ENCODE assay signal across 10 cellular contexts in genomic region chr12:108307006-108307405, GRCh38. TPM values are rescaled to one million over a fixed set of nuclear protein-coding genes. Genes with fewer than 3 reads are reported as not detected.
DNase-seq lines count a peak whose midpoint lies in the region; ATAC-seq and TF ChIP-seq lines count a peak whose summit lies in the region.
"Had no signal": no experiment of that assay in that cellular context is flagged by ENCODE, and none has a peak within 500 bp of the region (broad histone marks: within the 10 kb centered on the region; RNA-seq: fewer than 3 reads in every experiment).

No MANE protein-coding gene starts in this region.

- ATAC-seq in mucosa of descending colon (peak; percentile 21), HG03135 (IDR thresholded peaks at IDR 0.05; ENCODE audit: unreplicated experiment) (no peak)

- H3K9me3 ChIP-seq in mucosa of descending colon, result no peaks in the 10 kb centered on the region

- peak; percentile 89 for DNase-seq in ACHN
- peak; percentile 88 for DNase-seq in HCEC 1CT
- peak; percentile 59 for DNase-seq in astrocyte of the spinal cord (ENCODE audit: low read depth, low spot score)
- no peak for DNase-seq in mucosa of descending colon
- no peak for DNase-seq in GM19238 (ENCODE audit: insufficient read length, low spot score)
- DNase-seq in stimulated activated naive CD4-positive, alpha-beta T cell (lab: John Stamatoyannopoulos, UW), result no peak
- DNase-seq in effector CD4-positive, alpha-beta T cell, result no peak
- DNase-seq: CD4-positive, alpha-beta T cell; NCI-H1417 had no signal

- no peaks in the 10 kb centered on the region for H3K36me3 ChIP-seq in mucosa of descending colon (ENCODE audit: low read depth)

- H3K4me3 ChIP-seq in astrocyte of the spinal cord (ENCODE audit: low read depth, low read length) (no peak overlapping the region), mucosa of descending colon (no peak overlapping the region)

- TF ChIP-seq CTCF in astrocyte of the spinal cord (IDR thresholded peaks at IDR 0.05; ENCODE audit: low read depth, low read length), result no peak
- no peak for TF ChIP-seq CTCF in mucosa of descending colon (IDR thresholded peaks at IDR 0.05)

- in situ Hi-C loops in ACHN (cut with HindIII; ENCODE audit: low pct_ligation_motif_present, low pct_unique_long_range_greater_than_20kb, low sequenced_read_pairs), result no loop called here
- in situ Hi-C loops in astrocyte of the spinal cord (cut with HindIII; ENCODE audit: low sequenced_read_pairs), result no loop called here

- H3K4me1 ChIP-seq in mucosa of descending colon (ENCODE audit: low read depth), result peaks cover 5% of the 10 kb centered on the region

- intact Hi-C loops in mucosa of descending colon (cut with DNase I, micrococcal nuclease), result no loop called here

RNA-seq across cellular contexts. Expression of gene CMKLR1, which starts 32.1 kb away (rescaled TPM):
- 10 to 100 TPM in 2 of 3 donors, 1 to 10 TPM in 1; 4.4 to 15.7 (median 10.8) TPM for total RNA-seq in mucosa of descending colon
- total RNA-seq: CD4-positive, alpha-beta T cell had no signal

Comparison
In these comparisons a context has a peak if more than half of its experiments do, and no peak if none do; other contexts are left out.
1. DNase-seq: peak in ACHN (single experiment), HCEC 1CT (single experiment) and astrocyte of the spinal cord (single experiment); none in mucosa of descending colon (0 of 3), GM19238 (single experiment), stimulated activated naive CD4-positive, alpha-beta T cell (0 of 6) and effector CD4-positive, alpha-beta T cell (single experiment).